25 cellular contexts compared by ENCODE assay signal in genomic region chr2:174499365-174499764, GRCh38.
"Had no signal": no experiment of that assay in that cellular context is flagged by ENCODE, and none has a peak within 500 bp of the region (broad histone marks: within the 10 kb centered on the region; RNA-seq: fewer than 3 reads in every experiment).

No MANE protein-coding gene starts in this region.

- H3K9me3 Mint-ChIP-seq: activated B cell treated with CpG ODN at 0.5 μM for 24 hours; activated CD4-positive, alpha-beta T cell treated with anti-CD3 and anti-CD28 coated beads, Interleukin-2, amount 10 ng/mL, durations not matched to agents 24 days and 14 days; activated T-cell treated with anti-CD3 and anti-CD28 coated beads, Interleukin-2, amount 50 U/mL, for 24 hours; brain; T-cell had no signal

- H3K4me3 ChIP-seq: K562, Peyer's patch had no signal

- H3K27ac Mint-ChIP-seq: activated B cell treated with CpG ODN at 0.5 μM for 24 hours; activated CD4-positive, alpha-beta T cell treated with anti-CD3 and anti-CD28 coated beads, Interleukin-2, amount 10 ng/mL, durations not matched to agents 24 days and 14 days; activated CD8-positive, alpha-beta memory T cell treated with anti-CD3 and anti-CD28 coated beads, Interleukin-2, amount 10 ng/mL, durations not matched to agents 7 days and 5 days; activated naive CD8-positive, alpha-beta T cell; activated T-cell treated with anti-CD3 and anti-CD28 coated beads, Interleukin-2, amount 50 U/mL, for 24 hours; activated T-helper 1 cell treated with anti-CD3 and anti-CD28 coated beads, Interleukin-12 subunit alpha, Interleukin-12 subunit beta, Interleukin-2, Interleukin-4 antibody, amounts not matched to agents 30 ng/mL and 10 ng/mL and 1 ng/mL, durations not matched to agents 14 hours and 24 hours and 36 hours; brain had no signal

- H3K4me1 ChIP-seq: Peyer's patch had no signal

- H3K4me3 Mint-ChIP-seq: activated B cell treated with CpG ODN at 0.5 μM for 24 hours; activated CD4-positive, alpha-beta T cell treated with anti-CD3 and anti-CD28 coated beads, Interleukin-2, amount 10 ng/mL, durations not matched to agents 24 days and 14 days; activated CD8-positive, alpha-beta memory T cell treated with anti-CD3 and anti-CD28 coated beads, Interleukin-2, amount 10 ng/mL, durations not matched to agents 7 days and 5 days; activated naive CD8-positive, alpha-beta T cell; activated T-cell treated with anti-CD3 and anti-CD28 coated beads, Interleukin-2, amount 50 U/mL, for 24 hours; activated T-helper 1 cell treated with anti-CD3 and anti-CD28 coated beads, Interleukin-12 subunit alpha, Interleukin-12 subunit beta, Interleukin-2, Interleukin-4 antibody, amounts not matched to agents 30 ng/mL and 10 ng/mL and 1 ng/mL, durations not matched to agents 14 hours and 24 hours and 36 hours; brain; T-cell had no signal

- ATAC-seq: activated CD8-positive, alpha-beta memory T cell treated with anti-CD3 and anti-CD28 coated beads, Interleukin-2, amount 10 ng/mL, durations not matched to agents 7 days and 5 days; K562; T-cell had no signal

- H3K27ac ChIP-seq: Peyer's patch, RWPE1 had no signal

- H3K36me3 ChIP-seq: Peyer's patch had no signal

- H3K27me3 Mint-ChIP-seq: activated B cell treated with CpG ODN at 0.5 μM for 24 hours; activated CD8-positive, alpha-beta memory T cell treated with anti-CD3 and anti-CD28 coated beads, Interleukin-2, amount 10 ng/mL, durations not matched to agents 7 days and 5 days; activated naive CD8-positive, alpha-beta T cell; activated T-cell treated with anti-CD3 and anti-CD28 coated beads, Interleukin-2, amount 50 U/mL, for 24 hours; T-cell had no signal

- DNase-seq: activated B cell treated with CpG ODN at 0.5 μM for 24 hours; activated CD4-positive, alpha-beta T cell treated with anti-CD3 and anti-CD28 coated beads for 1 hour; activated CD4-positive, alpha-beta T cell treated with anti-CD3 and anti-CD28 coated beads, Interleukin-2, amount 10 ng/mL, durations not matched to agents 24 days and 14 days; activated CD4-positive, alpha-beta T cell treated with anti-CD3 and anti-CD28 coated beads, Interleukin-2, amount 50 U/mL, for 48 hours; activated CD8-positive, alpha-beta memory T cell treated with anti-CD3 and anti-CD28 coated beads, Interleukin-2, amount 10 ng/mL, durations not matched to agents 7 days and 5 days; activated effector memory CD4-positive, alpha-beta T cell treated with Interleukin-2 at 50 U/mL for 16 hours; activated naive CD4-positive, alpha-beta T cell; activated T-cell treated with anti-CD3 and anti-CD28 coated beads, Interleukin-2, amount 50 U/mL, for 24 hours; Karpas-422; NCI-H1105 treated with DMSO at 0.1 percent for 48 hours; NCI-H146; NCI-H187 treated with DMSO at 0.1 percent for 48 hours; NCI-H2081 treated with DMSO at 0.1 percent for 48 hours; NCI-H446; NCI-H524; Peyer's patch; SHP77 treated with DMSO at 0.1 percent for 48 hours; T-cell; T-helper 2 cell; T1000 had no signal

- H3K9me3 ChIP-seq: Peyer's patch had no signal

- H3K27me3 ChIP-seq: Peyer's patch had no signal
